In the genomic region with DNA sequence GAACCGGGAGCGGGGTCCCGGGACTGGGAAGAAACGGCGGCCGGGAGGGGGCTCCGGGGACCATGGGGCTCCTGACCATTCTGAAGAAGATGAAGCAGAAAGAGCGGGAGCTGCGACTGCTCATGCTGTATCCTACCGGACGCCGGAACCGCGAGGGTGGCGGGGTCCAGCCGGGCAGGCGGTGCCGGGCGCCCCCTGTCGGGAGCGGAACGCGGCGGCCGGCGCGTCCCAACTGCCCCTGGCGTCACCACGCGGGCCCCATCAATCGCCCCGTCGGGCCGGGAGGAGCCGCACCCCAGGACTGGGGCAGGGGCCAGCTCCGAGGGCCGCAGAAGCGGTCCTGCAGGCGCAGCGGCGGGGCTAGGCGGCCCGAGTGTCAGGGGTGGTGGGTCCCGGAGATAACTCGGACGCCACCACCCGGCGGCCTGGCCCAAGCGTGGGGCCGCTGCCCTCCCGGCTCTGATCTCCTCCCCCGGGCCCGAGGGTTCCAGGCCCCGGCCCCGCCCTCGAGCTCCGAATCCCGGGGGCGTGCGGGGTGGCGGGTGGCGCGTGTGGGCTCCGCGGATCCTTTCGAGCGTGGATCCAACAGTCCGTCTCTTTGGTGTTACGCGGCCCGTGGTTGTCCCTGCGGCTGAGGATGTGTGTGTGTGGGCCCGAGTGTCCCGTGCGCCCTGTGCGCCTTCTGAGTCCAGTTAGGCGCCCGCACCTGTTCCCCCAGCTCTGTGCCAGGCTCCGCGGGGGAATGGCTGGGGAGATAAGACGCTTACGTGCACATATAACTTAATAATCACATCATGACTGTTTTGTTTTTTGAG, we compare ENCODE assay signal across 8 cellular contexts. TPM values are rescaled to one million over a fixed set of nuclear protein-coding genes. Genes with fewer than 3 reads are reported as not detected.
DNase-seq lines count a peak whose midpoint lies in the region; ATAC-seq and TF ChIP-seq lines count a peak whose summit lies in the region.

A gene (plus strand): TSS at position 15 of the 815 bp plus-strand sequence. CDS start 48 bp downstream, at position 63.

- TSS peak; percentile 44 for BruUV-seq in OCI-LY7 (replicated peaks; lab: Mats Ljungman, UMichigan)

- H3K36me3 Mint-ChIP-seq in activated naive CD4-positive, alpha-beta T cell treated with anti-CD3 and anti-CD28 coated beads, Interleukin-2, amount 10 ng/mL, durations not matched to agents 7 days and 5 days: peaks cover 15% of the 10 kb centered on the region

- H3K4me3 Mint-ChIP-seq in activated naive CD4-positive, alpha-beta T cell treated with anti-CD3 and anti-CD28 coated beads, Interleukin-2, amount 10 ng/mL, durations not matched to agents 7 days and 5 days: peak within 1 kb of the TSS; percentile 89

- peak within 1 kb of the TSS; percentile 98 for H3K27ac Mint-ChIP-seq in activated naive CD4-positive, alpha-beta T cell treated with anti-CD3 and anti-CD28 coated beads, Interleukin-2, amount 10 ng/mL, durations not matched to agents 7 days and 5 days

- H3K36me3 ChIP-seq in OCI-LY7 (ENCODE audit: insufficient read depth, low read length): peaks cover 25% of the 10 kb centered on the region

- peaks cover 15% of the 10 kb centered on the region for H3K27me3 Mint-ChIP-seq in activated naive CD4-positive, alpha-beta T cell treated with anti-CD3 and anti-CD28 coated beads, Interleukin-2, amount 10 ng/mL, durations not matched to agents 7 days and 5 days

- H3K4me3 ChIP-seq in AG10803 (ENCODE audit: low read length) (peak within 1 kb of the TSS; percentile 88), OCI-LY7 (ENCODE audit: low read depth, low read length, poor library complexity, severe bottlenecking) (peak within 1 kb of the TSS; percentile 83)

- H4K20me1 ChIP-seq in OCI-LY7 (ENCODE audit: insufficient read depth, low read length): no peaks in the 10 kb centered on the region

- POLR2A ChIA-PET in OCI-LY7 (lab: Charles Lee): interaction anchor here (0.6 to 1.5 kb wide), 4 partner anchors 61 to 134 kb away, joined by 4 to 5 read pairs (median 4); no protein-coding TSS in a partner anchor

- H3K4me1 Mint-ChIP-seq in activated naive CD4-positive, alpha-beta T cell treated with anti-CD3 and anti-CD28 coated beads, Interleukin-2, amount 10 ng/mL, durations not matched to agents 7 days and 5 days: peaks cover 32% of the 10 kb centered on the region

- peaks cover 26% of the 10 kb centered on the region for H3K4me1 ChIP-seq in OCI-LY7 (ENCODE audit: insufficient read depth, low read length, poor library complexity, severe bottlenecking)

- peak within 1 kb of the TSS; percentile 73 for H3K4me2 ChIP-seq in OCI-LY7 (ENCODE audit: low read length)

- H3K9me3 ChIP-seq in OCI-LY7 (ENCODE audit: low read length): no peaks in the 10 kb centered on the region

- intact Hi-C loops in OCI-LY7 (cut with micrococcal nuclease; ENCODE audit: unreplicated experiment) (loop anchor here (1.0 to 10.0 kb wide), 7 partner anchors 13 to 250 kb away; a partner anchor contains a TSS), Right ventricle myocardium superior (cut with DNase I) (loop anchor here (10.0 kb wide), 1 partner anchor 170 kb away; a partner anchor contains a TSS)

- H3K27ac ChIP-seq in OCI-LY7 (ENCODE audit: low read depth, low read length, poor library complexity, severe bottlenecking): peak within 1 kb of the TSS; percentile 92

- H3K79me2 ChIP-seq in OCI-LY7 (ENCODE audit: insufficient read depth, low read depth, low read length): peaks cover 26% of the 10 kb centered on the region

- DNase-seq in AG10803 (ENCODE audit: low read depth) (peak; percentile 17), OCI-LY7 (ENCODE audit: low spot score) (no peak), Right ventricle myocardium superior (no peak), renal cortical epithelial cell (ENCODE audit: low read depth) (no peak), NCI-H1436 treated with DMSO at 0.1 percent for 48 hours (lab: John Stamatoyannopoulos, UW) (no peak)
- peak; percentile 62 for DNase-seq in activated naive CD4-positive, alpha-beta T cell treated with anti-CD3 and anti-CD28 coated beads, Interleukin-2, amount 10 ng/mL, durations not matched to agents 7 days and 5 days

- CTCF ChIA-PET in OCI-LY7 (lab: Charles Lee; ENCODE audit: unreplicated experiment): interaction anchor here (0.6 kb wide), 2 partner anchors 205 to 302 kb away, joined by 3 read pairs; no protein-coding TSS in a partner anchor
- CTCF ChIA-PET in activated naive CD4-positive, alpha-beta T cell treated with anti-CD3 and anti-CD28 coated beads, Interleukin-2, amount 10 ng/mL, durations not matched to agents 7 days and 5 days (lab: Charles Lee): interaction anchor here (0.6 to 6.6 kb wide), 23 partner anchors 12 to 310 kb away, joined by 3 to 42 read pairs (median 3); a partner anchor contains a TSS

- no peaks in the 10 kb centered on the region for H3K9me2 ChIP-seq in OCI-LY7 (ENCODE audit: insufficient read depth, low read length)

- peak; percentile 20 for ATAC-seq in GM18508 (IDR thresholded peaks at IDR 0.05; ENCODE audit: insufficient read depth, unreplicated experiment)
- ATAC-seq in HG02938 (IDR thresholded peaks at IDR 0.05; ENCODE audit: unreplicated experiment): peak; percentile 49
- peak; percentile 86 for ATAC-seq in Right ventricle myocardium superior (ENCODE audit: poor library complexity)

- H2AFZ ChIP-seq in OCI-LY7 (ENCODE audit: low read length): peak within 1 kb of the TSS; percentile 85; the same call in 1 of the 2 replicates

- TF ChIP-seq CTCF in AG10803 (conservative IDR thresholded peaks at IDR 0.05; ENCODE audit: low read length) (peak; percentile 44), OCI-LY7 (conservative IDR thresholded peaks at IDR 0.05; ENCODE audit: low read length) (peak; percentile 74)

- H3K9me3 Mint-ChIP-seq in activated naive CD4-positive, alpha-beta T cell treated with anti-CD3 and anti-CD28 coated beads, Interleukin-2, amount 10 ng/mL, durations not matched to agents 7 days and 5 days: no peaks in the 10 kb centered on the region

RNA-seq across cellular contexts. Expression of the gene that starts here (rescaled TPM):
- total RNA-seq in OCI-LY7 (2014; rRNA removed; shearing (Covaris generic)): 113 and 130 TPM in 2 replicates
- total RNA-seq in OCI-LY7 (2022) (95.9 and 102 TPM in 2 replicates), Right ventricle myocardium superior (126 TPM), renal cortical epithelial cell (87.3 and 107 TPM in 2 replicates)

Comparison
In these comparisons a context has a peak if more than half of its experiments do, and no peak if none do; other contexts are left out.
1. DNase-seq: peak in AG10803 (single experiment) and activated naive CD4-positive, alpha-beta T cell treated with anti-CD3 and anti-CD28 coated beads, Interleukin-2, amount 10 ng/mL, durations not matched to agents 7 days and 5 days (single experiment); none in OCI-LY7 (single experiment), Right ventricle myocardium superior (single experiment), renal cortical epithelial cell (single experiment) and NCI-H1436 treated with DMSO at 0.1 percent for 48 hours (single experiment).
2. ATAC-seq: peak in every context shown above with its lines; median percentile 86 in Right ventricle myocardium superior; 49 in HG02938; 20 in GM18508.